8 cellular contexts compared by ENCODE assay signal in the genomic region with DNA sequence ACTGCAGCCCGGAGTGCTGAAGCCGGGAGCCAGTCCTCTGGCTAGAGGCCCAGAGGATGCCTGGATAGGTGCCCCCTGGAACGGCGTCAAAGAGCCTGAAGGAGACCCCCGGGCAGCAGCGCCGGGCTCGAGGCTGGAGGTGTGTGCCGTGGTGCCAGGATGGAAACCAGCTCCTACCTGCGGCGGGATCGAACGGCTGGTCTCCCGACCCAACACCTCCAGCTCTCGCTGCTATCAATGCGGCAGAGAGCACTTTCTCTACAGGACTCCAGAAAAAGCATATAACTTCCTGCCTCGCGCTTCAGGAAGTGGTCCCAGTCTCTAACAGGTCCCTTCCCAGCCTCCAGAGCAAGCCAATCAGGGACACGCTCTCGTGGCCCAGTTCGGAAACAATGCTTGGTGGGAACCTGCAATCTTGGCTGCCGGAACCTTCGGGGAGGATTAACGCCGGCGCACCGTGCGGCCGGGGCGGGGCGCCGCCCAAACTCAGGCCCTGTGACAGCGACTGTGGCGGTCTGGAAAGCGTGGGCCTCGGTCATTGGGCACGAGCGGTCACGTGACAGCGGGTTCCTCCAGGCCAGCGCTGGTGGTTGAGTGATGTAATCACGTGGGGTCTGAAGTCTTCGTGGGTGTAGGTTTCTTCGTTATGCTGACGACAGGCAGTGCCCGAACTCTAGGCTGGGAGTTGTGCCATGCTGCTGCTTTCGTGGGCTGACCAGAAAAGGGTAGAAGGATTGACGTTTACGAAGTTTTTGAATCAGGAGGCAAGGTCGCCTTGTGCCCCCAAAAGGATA. TPM values are rescaled to one million over a fixed set of nuclear protein-coding genes. Genes with fewer than 3 reads are reported as not detected.
A peak's percentile ranks its signal among the peaks of the same experiment; 100 is the strongest.
DNase-seq lines count a peak whose midpoint lies in the region; ATAC-seq and TF ChIP-seq lines count a peak whose summit lies in the region.

A gene (minus strand): TSS at position 281 of the 794 bp plus-strand sequence. CDS start 430 bp downstream, outside the sequence.

- H3K4me3 ChIP-seq in lung: peak within 1 kb of the TSS; percentile 74

- H3K4me1 ChIP-seq in lung (ENCODE audit: control insufficient read depth in 2 of 2, insufficient read depth in 2 of 2, low read length in 2 of 2): peaks cover 4 to 22% of the 10 kb centered on the region in 2 donors

- H3K27me3 ChIP-seq in lung (ENCODE audit: control insufficient read depth, insufficient read depth): no peaks in the 10 kb centered on the region

- no peaks in the 10 kb centered on the region for H3K9me3 ChIP-seq in lung (ENCODE audit: control insufficient read depth in 2 of 2, insufficient read depth in 1 of 2, low read length in 1 of 2)

- peak within 1 kb of the TSS; percentile 96 for H3K27ac ChIP-seq in lung (ENCODE audit: low read depth in 1 of 2, low read length in 1 of 2)

- CTCF ChIA-PET in activated CD8-positive, alpha-beta memory T cell treated with anti-CD3 and anti-CD28 coated beads for 36 hours (lab: Charles Lee): interaction anchor here (1.7 to 2.1 kb wide), 3 partner anchors 11 to 49 kb away, joined by 4 to 13 read pairs (median 9); a partner anchor contains a TSS

- DNase-seq in CMK (ENCODE audit: low read depth) (peak; percentile 93), GM20000 (ENCODE audit: low spot score) (peak; percentile 94), HT-29 (ENCODE audit: low spot score) (peak; percentile 99), NOMO-1 (lab: John Stamatoyannopoulos, UW; ENCODE audit: unreplicated experiment in 2 of 2) (peak; percentile 100), lung (ENCODE audit: low spot score) (peak; percentile 99)
- peak; percentile 96 for DNase-seq in effector CD8-positive, alpha-beta T cell (lab: John Stamatoyannopoulos, UW)
- DNase-seq in stimulated activated CD4-positive, alpha-beta T cell treated with anti-CD3 and anti-CD28 coated beads, TNF-alpha, amount 100 ng/mL, for 4 hours (ENCODE audit: low read depth in 3 of 3): peak; percentile 93 to 98 (median 97)

- 0% methylated on average over 50 of the region's 50 CpGs for WGBS in lung, 2 donors

- no peak for TF ChIP-seq CTCF in GM20000 (IDR thresholded peaks at IDR 0.05; ENCODE audit: extremely low read depth, missing control alignments)
- no peak for TF ChIP-seq CTCF in lung (IDR thresholded peaks at IDR 0.05; ENCODE audit: control extremely low read depth, extremely low read depth)

- H3K36me3 ChIP-seq in lung (ENCODE audit: control insufficient read depth in 2 of 2, insufficient read depth in 2 of 2, low read length in 2 of 2): no peaks in the 10 kb centered on the region

- POLR2A ChIA-PET in activated CD8-positive, alpha-beta memory T cell treated with anti-CD3 and anti-CD28 coated beads for 36 hours (lab: Charles Lee): interaction anchor here (1.2 to 3.0 kb wide), 4 partner anchors 8 to 49 kb away, joined by 3 to 22 read pairs (median 12); a partner anchor contains a TSS

- ATAC-seq in lung (ENCODE audit: insufficient read depth, low FRiP score): peak; percentile 98

RNA-seq across cellular contexts. Expression of the gene that starts here (rescaled TPM):
- total RNA-seq in HT-29 (2014; rRNA removed; shearing (Covaris generic)): 19.6 and 21.8 TPM in 2 replicates
- total RNA-seq in activated CD8-positive, alpha-beta memory T cell treated with anti-CD3 and anti-CD28 coated beads for 36 hours: 10 to 100 TPM; 21.0 to 22.1 TPM
- total RNA-seq in lung: 10 to 100 TPM; 37.3 to 40.2 TPM
- 10 to 100 TPM; 12.0 to 21.6 TPM for polyA plus RNA-seq in lung

Comparison
In these comparisons a context has a peak if more than half of its experiments do, and no peak if none do; other contexts are left out.
1. Peak in every context shown above with its lines: DNase-seq, ATAC-seq, H3K4me3 ChIP-seq and H3K27ac ChIP-seq.